1 cellular context compared by ENCODE assay signal in the genomic region with DNA sequence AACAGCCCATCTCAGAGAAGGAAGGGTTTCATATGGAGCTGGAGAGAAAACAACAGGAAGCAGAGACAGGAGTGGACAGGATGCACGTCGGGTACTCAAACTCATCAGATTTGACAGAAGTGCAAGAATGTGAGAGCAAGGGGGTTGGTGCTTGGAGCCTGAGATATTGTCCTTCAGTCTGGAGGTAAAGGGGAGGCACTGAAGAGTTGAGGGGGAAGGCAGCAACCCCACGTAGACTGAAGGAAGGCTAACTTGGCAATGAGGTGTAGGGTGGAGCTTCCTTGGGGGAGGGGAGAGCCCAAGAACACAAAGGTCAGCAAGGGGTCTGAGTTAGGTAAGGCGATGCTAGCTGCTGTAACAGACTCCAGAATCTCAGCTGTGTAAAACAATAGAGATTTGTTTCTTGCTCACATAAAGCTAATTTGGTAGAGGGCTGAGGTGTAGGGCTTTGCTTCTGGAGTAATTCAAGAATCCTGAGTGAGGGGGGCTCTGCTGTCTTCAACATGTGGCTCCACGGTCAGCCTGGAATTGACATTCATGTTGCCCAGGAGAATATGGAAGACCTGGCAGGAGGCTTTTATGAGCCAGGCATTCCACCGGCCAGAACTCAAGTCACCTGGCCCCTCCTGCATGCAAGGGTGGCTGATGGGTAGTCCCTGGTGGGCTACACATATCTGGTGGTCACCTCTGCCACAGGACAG.
TF ChIP-seq lines count a peak whose summit lies in the region.

No MANE protein-coding gene starts in this region.

TF ChIP-seq in HepG2, 621 proteins besides CTCF, POLR2A, EP300 and RAD21 (continues in another document):
- TF ChIP-seq, protein P1, sequence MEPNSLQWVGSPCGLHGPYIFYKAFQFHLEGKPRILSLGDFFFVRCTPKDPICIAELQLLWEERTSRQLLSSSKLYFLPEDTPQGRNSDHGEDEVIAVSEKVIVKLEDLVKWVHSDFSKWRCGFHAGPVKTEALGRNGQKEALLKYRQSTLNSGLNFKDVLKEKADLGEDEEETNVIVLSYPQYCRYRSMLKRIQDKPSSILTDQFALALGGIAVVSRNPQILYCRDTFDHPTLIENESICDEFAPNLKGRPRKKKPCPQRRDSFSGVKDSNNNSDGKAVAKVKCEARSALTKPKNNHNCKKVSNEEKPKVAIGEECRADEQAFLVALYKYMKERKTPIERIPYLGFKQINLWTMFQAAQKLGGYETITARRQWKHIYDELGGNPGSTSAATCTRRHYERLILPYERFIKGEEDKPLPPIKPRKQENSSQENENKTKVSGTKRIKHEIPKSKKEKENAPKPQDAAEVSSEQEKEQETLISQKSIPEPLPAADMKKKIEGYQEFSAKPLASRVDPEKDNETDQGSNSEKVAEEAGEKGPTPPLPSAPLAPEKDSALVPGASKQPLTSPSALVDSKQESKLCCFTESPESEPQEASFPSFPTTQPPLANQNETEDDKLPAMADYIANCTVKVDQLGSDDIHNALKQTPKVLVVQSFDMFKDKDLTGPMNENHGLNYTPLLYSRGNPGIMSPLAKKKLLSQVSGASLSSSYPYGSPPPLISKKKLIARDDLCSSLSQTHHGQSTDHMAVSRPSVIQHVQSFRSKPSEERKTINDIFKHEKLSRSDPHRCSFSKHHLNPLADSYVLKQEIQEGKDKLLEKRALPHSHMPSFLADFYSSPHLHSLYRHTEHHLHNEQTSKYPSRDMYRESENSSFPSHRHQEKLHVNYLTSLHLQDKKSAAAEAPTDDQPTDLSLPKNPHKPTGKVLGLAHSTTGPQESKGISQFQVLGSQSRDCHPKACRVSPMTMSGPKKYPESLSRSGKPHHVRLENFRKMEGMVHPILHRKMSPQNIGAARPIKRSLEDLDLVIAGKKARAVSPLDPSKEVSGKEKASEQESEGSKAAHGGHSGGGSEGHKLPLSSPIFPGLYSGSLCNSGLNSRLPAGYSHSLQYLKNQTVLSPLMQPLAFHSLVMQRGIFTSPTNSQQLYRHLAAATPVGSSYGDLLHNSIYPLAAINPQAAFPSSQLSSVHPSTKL (CRISPR knock-in tag; IDR thresholded peaks at IDR 0.05): no peak
- TF ChIP-seq, protein P2, sequence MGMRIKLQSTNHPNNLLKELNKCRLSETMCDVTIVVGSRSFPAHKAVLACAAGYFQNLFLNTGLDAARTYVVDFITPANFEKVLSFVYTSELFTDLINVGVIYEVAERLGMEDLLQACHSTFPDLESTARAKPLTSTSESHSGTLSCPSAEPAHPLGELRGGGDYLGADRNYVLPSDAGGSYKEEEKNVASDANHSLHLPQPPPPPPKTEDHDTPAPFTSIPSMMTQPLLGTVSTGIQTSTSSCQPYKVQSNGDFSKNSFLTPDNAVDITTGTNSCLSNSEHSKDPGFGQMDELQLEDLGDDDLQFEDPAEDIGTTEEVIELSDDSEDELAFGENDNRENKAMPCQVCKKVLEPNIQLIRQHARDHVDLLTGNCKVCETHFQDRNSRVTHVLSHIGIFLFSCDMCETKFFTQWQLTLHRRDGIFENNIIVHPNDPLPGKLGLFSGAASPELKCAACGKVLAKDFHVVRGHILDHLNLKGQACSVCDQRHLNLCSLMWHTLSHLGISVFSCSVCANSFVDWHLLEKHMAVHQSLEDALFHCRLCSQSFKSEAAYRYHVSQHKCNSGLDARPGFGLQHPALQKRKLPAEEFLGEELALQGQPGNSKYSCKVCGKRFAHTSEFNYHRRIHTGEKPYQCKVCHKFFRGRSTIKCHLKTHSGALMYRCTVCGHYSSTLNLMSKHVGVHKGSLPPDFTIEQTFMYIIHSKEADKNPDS (CRISPR knock-in tag; IDR thresholded peaks at IDR 0.05): 0 out of 2 replicates have a peak, but pooled peaks have one; percentile 51
- TF ChIP-seq, protein P3, sequence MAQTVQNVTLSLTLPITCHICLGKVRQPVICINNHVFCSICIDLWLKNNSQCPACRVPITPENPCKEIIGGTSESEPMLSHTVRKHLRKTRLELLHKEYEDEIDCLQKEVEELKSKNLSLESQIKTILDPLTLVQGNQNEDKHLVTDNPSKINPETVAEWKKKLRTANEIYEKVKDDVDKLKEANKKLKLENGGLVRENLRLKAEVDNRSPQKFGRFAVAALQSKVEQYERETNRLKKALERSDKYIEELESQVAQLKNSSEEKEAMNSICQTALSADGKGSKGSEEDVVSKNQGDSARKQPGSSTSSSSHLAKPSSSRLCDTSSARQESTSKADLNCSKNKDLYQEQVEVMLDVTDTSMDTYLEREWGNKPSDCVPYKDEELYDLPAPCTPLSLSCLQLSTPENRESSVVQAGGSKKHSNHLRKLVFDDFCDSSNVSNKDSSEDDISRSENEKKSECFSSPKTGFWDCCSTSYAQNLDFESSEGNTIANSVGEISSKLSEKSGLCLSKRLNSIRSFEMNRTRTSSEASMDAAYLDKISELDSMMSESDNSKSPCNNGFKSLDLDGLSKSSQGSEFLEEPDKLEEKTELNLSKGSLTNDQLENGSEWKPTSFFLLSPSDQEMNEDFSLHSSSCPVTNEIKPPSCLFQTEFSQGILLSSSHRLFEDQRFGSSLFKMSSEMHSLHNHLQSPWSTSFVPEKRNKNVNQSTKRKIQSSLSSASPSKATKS (CRISPR knock-in tag; IDR thresholded peaks at IDR 0.05): no peak
- TF ChIP-seq ERF (CRISPR knock-in tag; IDR thresholded peaks at IDR 0.05) (no peak), NFKBIZ (CRISPR knock-in tag; IDR thresholded peaks at IDR 0.05) (no peak), SIX1 (CRISPR knock-in tag; IDR thresholded peaks at IDR 0.05; ENCODE audit: borderline replicate concordance) (no peak), ZFP82 (CRISPR knock-in tag; IDR thresholded peaks at IDR 0.05; ENCODE audit: borderline replicate concordance) (no peak), ZNF678 (CRISPR knock-in tag; IDR thresholded peaks at IDR 0.05) (no peak), GLI4 (CRISPR knock-in tag; IDR thresholded peaks at IDR 0.05; ENCODE audit: borderline replicate concordance) (no peak), ZSCAN21 (CRISPR knock-in tag; IDR thresholded peaks at IDR 0.05; ENCODE audit: borderline replicate concordance) (no peak), MXD4 (CRISPR knock-in tag; IDR thresholded peaks at IDR 0.05) (no peak), ZFP90 (CRISPR knock-in tag; IDR thresholded peaks at IDR 0.05; ENCODE audit: borderline replicate concordance) (no peak), PRPF4 (IDR thresholded peaks at IDR 0.05; ENCODE audit: low read depth, low read length, poor library complexity, severe bottlenecking) (no peak), ZNF746 (CRISPR knock-in tag; IDR thresholded peaks at IDR 0.05) (no peak), ZC3H4 (CRISPR knock-in tag; IDR thresholded peaks at IDR 0.05; ENCODE audit: borderline replicate concordance) (no peak), MTA3 (CRISPR knock-in tag; IDR thresholded peaks at IDR 0.05) (no peak), ZNF768 (CRISPR knock-in tag; IDR thresholded peaks at IDR 0.05) (no peak), ZFP62 (CRISPR knock-in tag; IDR thresholded peaks at IDR 0.05) (no peak), SIX4 (CRISPR knock-in tag; IDR thresholded peaks at IDR 0.05) (no peak), ZKSCAN1 (IDR thresholded peaks at IDR 0.05; ENCODE audit: low read length) (no peak), IRX3 (CRISPR knock-in tag; IDR thresholded peaks at IDR 0.05; ENCODE audit: borderline replicate concordance, low read depth) (no peak), ZNF350 (CRISPR knock-in tag; IDR thresholded peaks at IDR 0.05; ENCODE audit: borderline replicate concordance, low read depth) (0 out of 2 replicates have a peak, but pooled peaks have one; percentile 36), HOXD1 (CRISPR knock-in tag; IDR thresholded peaks at IDR 0.05) (no peak), ZNF703 (CRISPR knock-in tag; IDR thresholded peaks at IDR 0.05; ENCODE audit: borderline replicate concordance) (no peak), EHMT2 (IDR thresholded peaks at IDR 0.05; ENCODE audit: borderline replicate concordance, low read depth, low read length) (no peak)
- TF ChIP-seq, protein P4, sequence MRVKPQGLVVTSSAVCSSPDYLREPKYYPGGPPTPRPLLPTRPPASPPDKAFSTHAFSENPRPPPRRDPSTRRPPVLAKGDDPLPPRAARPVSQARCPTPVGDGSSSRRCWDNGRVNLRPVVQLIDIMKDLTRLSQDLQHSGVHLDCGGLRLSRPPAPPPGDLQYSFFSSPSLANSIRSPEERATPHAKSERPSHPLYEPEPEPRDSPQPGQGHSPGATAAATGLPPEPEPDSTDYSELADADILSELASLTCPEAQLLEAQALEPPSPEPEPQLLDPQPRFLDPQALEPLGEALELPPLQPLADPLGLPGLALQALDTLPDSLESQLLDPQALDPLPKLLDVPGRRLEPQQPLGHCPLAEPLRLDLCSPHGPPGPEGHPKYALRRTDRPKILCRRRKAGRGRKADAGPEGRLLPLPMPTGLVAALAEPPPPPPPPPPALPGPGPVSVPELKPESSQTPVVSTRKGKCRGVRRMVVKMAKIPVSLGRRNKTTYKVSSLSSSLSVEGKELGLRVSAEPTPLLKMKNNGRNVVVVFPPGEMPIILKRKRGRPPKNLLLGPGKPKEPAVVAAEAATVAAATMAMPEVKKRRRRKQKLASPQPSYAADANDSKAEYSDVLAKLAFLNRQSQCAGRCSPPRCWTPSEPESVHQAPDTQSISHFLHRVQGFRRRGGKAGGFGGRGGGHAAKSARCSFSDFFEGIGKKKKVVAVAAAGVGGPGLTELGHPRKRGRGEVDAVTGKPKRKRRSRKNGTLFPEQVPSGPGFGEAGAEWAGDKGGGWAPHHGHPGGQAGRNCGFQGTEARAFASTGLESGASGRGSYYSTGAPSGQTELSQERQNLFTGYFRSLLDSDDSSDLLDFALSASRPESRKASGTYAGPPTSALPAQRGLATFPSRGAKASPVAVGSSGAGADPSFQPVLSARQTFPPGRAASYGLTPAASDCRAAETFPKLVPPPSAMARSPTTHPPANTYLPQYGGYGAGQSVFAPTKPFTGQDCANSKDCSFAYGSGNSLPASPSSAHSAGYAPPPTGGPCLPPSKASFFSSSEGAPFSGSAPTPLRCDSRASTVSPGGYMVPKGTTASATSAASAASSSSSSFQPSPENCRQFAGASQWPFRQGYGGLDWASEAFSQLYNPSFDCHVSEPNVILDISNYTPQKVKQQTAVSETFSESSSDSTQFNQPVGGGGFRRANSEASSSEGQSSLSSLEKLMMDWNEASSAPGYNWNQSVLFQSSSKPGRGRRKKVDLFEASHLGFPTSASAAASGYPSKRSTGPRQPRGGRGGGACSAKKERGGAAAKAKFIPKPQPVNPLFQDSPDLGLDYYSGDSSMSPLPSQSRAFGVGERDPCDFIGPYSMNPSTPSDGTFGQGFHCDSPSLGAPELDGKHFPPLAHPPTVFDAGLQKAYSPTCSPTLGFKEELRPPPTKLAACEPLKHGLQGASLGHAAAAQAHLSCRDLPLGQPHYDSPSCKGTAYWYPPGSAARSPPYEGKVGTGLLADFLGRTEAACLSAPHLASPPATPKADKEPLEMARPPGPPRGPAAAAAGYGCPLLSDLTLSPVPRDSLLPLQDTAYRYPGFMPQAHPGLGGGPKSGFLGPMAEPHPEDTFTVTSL (CRISPR knock-in tag; IDR thresholded peaks at IDR 0.05; ENCODE audit: borderline replicate concordance): no peak
- TF ChIP-seq, protein P5, sequence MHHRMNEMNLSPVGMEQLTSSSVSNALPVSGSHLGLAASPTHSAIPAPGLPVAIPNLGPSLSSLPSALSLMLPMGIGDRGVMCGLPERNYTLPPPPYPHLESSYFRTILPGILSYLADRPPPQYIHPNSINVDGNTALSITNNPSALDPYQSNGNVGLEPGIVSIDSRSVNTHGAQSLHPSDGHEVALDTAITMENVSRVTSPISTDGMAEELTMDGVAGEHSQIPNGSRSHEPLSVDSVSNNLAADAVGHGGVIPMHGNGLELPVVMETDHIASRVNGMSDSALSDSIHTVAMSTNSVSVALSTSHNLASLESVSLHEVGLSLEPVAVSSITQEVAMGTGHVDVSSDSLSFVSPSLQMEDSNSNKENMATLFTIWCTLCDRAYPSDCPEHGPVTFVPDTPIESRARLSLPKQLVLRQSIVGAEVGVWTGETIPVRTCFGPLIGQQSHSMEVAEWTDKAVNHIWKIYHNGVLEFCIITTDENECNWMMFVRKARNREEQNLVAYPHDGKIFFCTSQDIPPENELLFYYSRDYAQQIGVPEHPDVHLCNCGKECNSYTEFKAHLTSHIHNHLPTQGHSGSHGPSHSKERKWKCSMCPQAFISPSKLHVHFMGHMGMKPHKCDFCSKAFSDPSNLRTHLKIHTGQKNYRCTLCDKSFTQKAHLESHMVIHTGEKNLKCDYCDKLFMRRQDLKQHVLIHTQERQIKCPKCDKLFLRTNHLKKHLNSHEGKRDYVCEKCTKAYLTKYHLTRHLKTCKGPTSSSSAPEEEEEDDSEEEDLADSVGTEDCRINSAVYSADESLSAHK (CRISPR knock-in tag; IDR thresholded peaks at IDR 0.05; ENCODE audit: borderline replicate concordance): no peak
- TF ChIP-seq, protein P6, sequence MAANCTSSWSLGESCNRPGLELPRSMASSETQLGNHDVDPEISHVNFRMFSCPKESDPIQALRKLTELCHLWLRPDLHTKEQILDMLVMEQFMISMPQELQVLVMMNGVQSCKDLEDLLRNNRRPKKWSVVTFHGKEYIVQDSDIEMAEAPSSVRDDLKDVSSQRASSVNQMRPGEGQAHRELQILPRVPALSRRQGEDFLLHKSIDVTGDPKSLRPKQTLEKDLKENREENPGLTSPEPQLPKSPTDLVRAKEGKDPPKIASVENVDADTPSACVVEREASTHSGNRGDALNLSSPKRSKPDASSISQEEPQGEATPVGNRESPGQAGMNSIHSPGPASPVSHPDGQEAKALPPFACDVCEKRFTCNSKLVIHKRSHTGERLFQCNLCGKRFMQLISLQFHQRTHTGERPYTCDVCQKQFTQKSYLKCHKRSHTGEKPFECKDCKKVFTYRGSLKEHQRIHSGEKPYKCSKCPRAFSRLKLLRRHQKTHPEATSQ (CRISPR knock-in tag; IDR thresholded peaks at IDR 0.05; ENCODE audit: borderline replicate concordance): no peak
- TF ChIP-seq, protein P7, sequence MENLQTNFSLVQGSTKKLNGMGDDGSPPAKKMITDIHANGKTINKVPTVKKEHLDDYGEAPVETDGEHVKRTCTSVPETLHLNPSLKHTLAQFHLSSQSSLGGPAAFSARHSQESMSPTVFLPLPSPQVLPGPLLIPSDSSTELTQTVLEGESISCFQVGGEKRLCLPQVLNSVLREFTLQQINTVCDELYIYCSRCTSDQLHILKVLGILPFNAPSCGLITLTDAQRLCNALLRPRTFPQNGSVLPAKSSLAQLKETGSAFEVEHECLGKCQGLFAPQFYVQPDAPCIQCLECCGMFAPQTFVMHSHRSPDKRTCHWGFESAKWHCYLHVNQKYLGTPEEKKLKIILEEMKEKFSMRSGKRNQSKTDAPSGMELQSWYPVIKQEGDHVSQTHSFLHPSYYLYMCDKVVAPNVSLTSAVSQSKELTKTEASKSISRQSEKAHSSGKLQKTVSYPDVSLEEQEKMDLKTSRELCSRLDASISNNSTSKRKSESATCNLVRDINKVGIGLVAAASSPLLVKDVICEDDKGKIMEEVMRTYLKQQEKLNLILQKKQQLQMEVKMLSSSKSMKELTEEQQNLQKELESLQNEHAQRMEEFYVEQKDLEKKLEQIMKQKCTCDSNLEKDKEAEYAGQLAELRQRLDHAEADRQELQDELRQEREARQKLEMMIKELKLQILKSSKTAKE (CRISPR knock-in tag; IDR thresholded peaks at IDR 0.05; ENCODE audit: borderline replicate concordance): no peak
- TF ChIP-seq, protein P8, sequence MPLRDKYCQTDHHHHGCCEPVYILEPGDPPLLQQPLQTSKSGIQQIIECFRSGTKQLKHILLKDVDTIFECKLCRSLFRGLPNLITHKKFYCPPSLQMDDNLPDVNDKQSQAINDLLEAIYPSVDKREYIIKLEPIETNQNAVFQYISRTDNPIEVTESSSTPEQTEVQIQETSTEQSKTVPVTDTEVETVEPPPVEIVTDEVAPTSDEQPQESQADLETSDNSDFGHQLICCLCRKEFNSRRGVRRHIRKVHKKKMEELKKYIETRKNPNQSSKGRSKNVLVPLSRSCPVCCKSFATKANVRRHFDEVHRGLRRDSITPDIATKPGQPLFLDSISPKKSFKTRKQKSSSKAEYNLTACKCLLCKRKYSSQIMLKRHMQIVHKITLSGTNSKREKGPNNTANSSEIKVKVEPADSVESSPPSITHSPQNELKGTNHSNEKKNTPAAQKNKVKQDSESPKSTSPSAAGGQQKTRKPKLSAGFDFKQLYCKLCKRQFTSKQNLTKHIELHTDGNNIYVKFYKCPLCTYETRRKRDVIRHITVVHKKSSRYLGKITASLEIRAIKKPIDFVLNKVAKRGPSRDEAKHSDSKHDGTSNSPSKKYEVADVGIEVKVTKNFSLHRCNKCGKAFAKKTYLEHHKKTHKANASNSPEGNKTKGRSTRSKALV (CRISPR knock-in tag; IDR thresholded peaks at IDR 0.05): no peak
